14 cellular contexts compared by ENCODE assay signal in genomic region chr13:110281736-110282135, GRCh38. TPM values are rescaled to one million over a fixed set of nuclear protein-coding genes. Genes with fewer than 3 reads are reported as not detected.
DNase-seq lines count a peak whose midpoint lies in the region; ATAC-seq and TF ChIP-seq lines count a peak whose summit lies in the region.
"Had no signal": no experiment of that assay in that cellular context is flagged by ENCODE, and none has a peak within 500 bp of the region (broad histone marks: within the 10 kb centered on the region; RNA-seq: fewer than 3 reads in every experiment).

No MANE protein-coding gene starts in this region.

- DNase-seq in colonic mucosa: no peak
- peak; percentile 36 for DNase-seq in osteocyte (ENCODE audit: extremely low spot score, unreplicated experiment)
- no peak for DNase-seq in effector memory CD8-positive, alpha-beta T cell
- DNase-seq in SHP77 (lab: John Stamatoyannopoulos, UW): no peak
- DNase-seq: DMS 273 treated with DMSO at 0.1 percent for 48 hours, NCI-H1436, NCI-H2029 treated with DMSO at 0.1 percent for 48 hours, NCI-H510A, SJCRH30 had no signal

- no peak for ATAC-seq in effector memory CD8-positive, alpha-beta T cell (replicated peaks)
- no peak for ATAC-seq in HG03108 (IDR thresholded peaks at IDR 0.05; ENCODE audit: unreplicated experiment)
- no peak for ATAC-seq in HG03378 (IDR thresholded peaks at IDR 0.05; ENCODE audit: unreplicated experiment)

- H3K36me3 Mint-ChIP-seq in osteocyte (ENCODE audit: unreplicated experiment): peaks cover 35% of the 10 kb centered on the region
- no peaks in the 10 kb centered on the region for H3K36me3 Mint-ChIP-seq in effector memory CD8-positive, alpha-beta T cell (ENCODE audit: insufficient read depth)

- H3K4me1 ChIP-seq in OCI-LY3 (ENCODE audit: low read length): peaks cover 31% of the 10 kb centered on the region
- H3K4me1 ChIP-seq in colonic mucosa: no peaks in the 10 kb centered on the region
- H3K4me1 ChIP-seq in subcutaneous abdominal adipose tissue (ENCODE audit: control insufficient read depth in 5 of 5, insufficient read depth in 5 of 5, low read length in 5 of 5): peaks cover 18 to 91% (median 83%) of the 10 kb centered on the region in 5 donors

- intact Hi-C loops in colonic mucosa (cut with DNase I): no loop called here

- peak overlapping the region; percentile 50 for H3K4me2 ChIP-seq in OCI-LY3 (ENCODE audit: low read length)
- H3K4me2 ChIP-seq: BLaER1 had no signal

- H3K27ac ChIP-seq in OCI-LY3 (ENCODE audit: low read length) (peak overlapping the region; percentile 82), colonic mucosa (peak overlapping the region; percentile 17), subcutaneous abdominal adipose tissue (ENCODE audit: low read depth, low read length) (peak overlapping the region; percentile 82)
- H3K27ac ChIP-seq: BLaER1, SJCRH30 had no signal

- no peaks in the 10 kb centered on the region for H3K27me3 Mint-ChIP-seq in osteocyte (ENCODE audit: unreplicated experiment)
- peaks cover 0 to 33% of the 10 kb centered on the region in 2 donors for H3K27me3 Mint-ChIP-seq in effector memory CD8-positive, alpha-beta T cell

- H3K9me3 ChIP-seq in OCI-LY3 (ENCODE audit: insufficient read depth, low read length): no peaks in the 10 kb centered on the region
- no peaks in the 10 kb centered on the region for H3K9me3 ChIP-seq in colonic mucosa
- no peaks in the 10 kb centered on the region for H3K9me3 ChIP-seq in subcutaneous abdominal adipose tissue (ENCODE audit: control insufficient read depth in 5 of 5, low read length in 5 of 5)
- H3K9me3 ChIP-seq: BLaER1 had no signal

- no peaks in the 10 kb centered on the region for H4K20me1 ChIP-seq in OCI-LY3 (ENCODE audit: insufficient read depth, low read length)
- H4K20me1 ChIP-seq: BLaER1 had no signal

- no peak overlapping the region for H3K9ac ChIP-seq in OCI-LY3 (ENCODE audit: low read length)
- no peak overlapping the region for H3K9ac ChIP-seq in colonic mucosa (ENCODE audit: low read depth in 2 of 2, low read length in 2 of 2)
- peak overlapping the region in 2 of 5 donors; percentile 27 to 71 for H3K9ac ChIP-seq in subcutaneous abdominal adipose tissue (ENCODE audit: low read length in 5 of 5)
- H3K9ac ChIP-seq: BLaER1 had no signal

- H3K27ac Mint-ChIP-seq in osteocyte (ENCODE audit: unreplicated experiment): peak overlapping the region; percentile 98
- no peak overlapping the region for H3K27ac Mint-ChIP-seq in effector memory CD8-positive, alpha-beta T cell

- H3K36me3 ChIP-seq in OCI-LY3 (replicated peaks; ENCODE audit: low read depth, low read length): no peaks in the 10 kb centered on the region
- no peaks in the 10 kb centered on the region for H3K36me3 ChIP-seq in colonic mucosa
- H3K36me3 ChIP-seq in subcutaneous abdominal adipose tissue (ENCODE audit: control insufficient read depth in 5 of 5, insufficient read depth in 5 of 5, low read length in 5 of 5): peaks cover 0 to 29% (median 25%) of the 10 kb centered on the region in 5 donors
- H3K36me3 ChIP-seq: BLaER1 had no signal

- H3K4me1 Mint-ChIP-seq in osteocyte (ENCODE audit: unreplicated experiment): peaks cover 98% of the 10 kb centered on the region
- no peaks in the 10 kb centered on the region for H3K4me1 Mint-ChIP-seq in effector memory CD8-positive, alpha-beta T cell (ENCODE audit: low read depth in 2 of 2)

- H3K4me3 Mint-ChIP-seq in osteocyte (ENCODE audit: unreplicated experiment): no peak overlapping the region
- H3K4me3 Mint-ChIP-seq in effector memory CD8-positive, alpha-beta T cell: no peak overlapping the region

- H3K4me3 ChIP-seq in OCI-LY3 (ENCODE audit: low read length) (no peak overlapping the region), colonic mucosa (no peak overlapping the region), subcutaneous abdominal adipose tissue (ENCODE audit: low read depth in 1 of 5, low read length in 5 of 5) (no peak overlapping the region)
- H3K4me3 ChIP-seq: BLaER1, SJCRH30 had no signal

- H3K79me2 ChIP-seq in OCI-LY3 (ENCODE audit: low read length): no peaks in the 10 kb centered on the region

- TF ChIP-seq CTCF in OCI-LY3 (IDR thresholded peaks at IDR 0.05; ENCODE audit: low read depth, low read length): no peak
- TF ChIP-seq CTCF in colonic mucosa (IDR thresholded peaks at IDR 0.05): no peak
- TF ChIP-seq CTCF in osteocyte (IDR thresholded peaks at IDR 0.05): no peak

- no peaks in the 10 kb centered on the region for H3K27me3 ChIP-seq in OCI-LY3 (ENCODE audit: low read depth, low read length)
- H3K27me3 ChIP-seq in colonic mucosa: no peaks in the 10 kb centered on the region
- H3K27me3 ChIP-seq in subcutaneous abdominal adipose tissue (ENCODE audit: control insufficient read depth in 5 of 5, insufficient read depth in 4 of 5, low read length in 5 of 5): no peaks in the 10 kb centered on the region
- H3K27me3 ChIP-seq: BLaER1, SJCRH30 had no signal

- H3K9me3 Mint-ChIP-seq in osteocyte (ENCODE audit: unreplicated experiment): no peaks in the 10 kb centered on the region
- H3K9me3 Mint-ChIP-seq in effector memory CD8-positive, alpha-beta T cell: no peaks in the 10 kb centered on the region

- H2AFZ ChIP-seq in OCI-LY3 (ENCODE audit: low read depth, low read length): no peak overlapping the region

RNA-seq across cellular contexts. Expression of gene COL4A1, which starts 25.2 kb away (rescaled TPM):
- 10 to 100 TPM; 27.0 to 97.0 TPM for total RNA-seq in colonic mucosa
- total RNA-seq in osteocyte: 3,181 and 3,589 TPM in 2 replicates

RNA-seq across cellular contexts. Expression of gene COL4A2, which starts 25.3 kb away (rescaled TPM):
- total RNA-seq in colonic mucosa (100 to 1,000 TPM in 1 of 2 donors, 10 to 100 TPM in 1; 61.1 to 111 TPM), osteocyte (2,001 and 2,067 TPM in 2 replicates)

Comparison
In these comparisons a context has a peak if more than half of its experiments do, and no peak if none do; other contexts are left out.
1. H3K27ac ChIP-seq: peak in every context shown above with its lines; median percentile 82 in OCI-LY3; 82 in subcutaneous abdominal adipose tissue; 17 in colonic mucosa.
2. RNA of gene COL4A1, which starts 25.2 kb away (total RNA-seq): 3,181 to 3,589 TPM in osteocyte; 27.0 to 97.0 TPM in colonic mucosa; every median in the first group is over 10 times any median in the second.
3. RNA of gene COL4A2, which starts 25.3 kb away (total RNA-seq): 2,001 to 2,067 TPM in osteocyte; 61.1 to 111 TPM in colonic mucosa; every median in the first group is over 10 times any median in the second.